8 cellular contexts compared by ENCODE assay signal in the genomic region with DNA sequence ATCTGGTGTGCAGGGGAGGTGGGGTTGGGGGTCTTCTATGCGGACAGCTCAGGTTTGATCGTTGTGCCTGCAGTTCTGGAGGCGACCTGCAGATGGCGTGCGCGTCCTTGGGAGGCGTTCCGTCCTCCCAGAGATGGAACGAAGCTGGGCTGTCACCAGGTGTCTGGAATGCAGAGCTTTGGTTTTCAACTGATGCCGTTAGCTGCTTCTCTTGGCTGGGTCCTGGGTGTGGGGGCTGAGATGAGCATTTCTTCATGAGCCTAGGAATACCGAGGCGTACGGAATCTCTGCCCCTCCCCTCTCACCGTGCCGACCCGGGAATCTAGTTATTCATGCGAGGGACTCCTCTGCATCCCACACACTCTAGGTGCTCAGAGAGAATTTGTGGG.
DNase-seq lines count a peak whose midpoint lies in the region; ATAC-seq and TF ChIP-seq lines count a peak whose summit lies in the region.

No MANE protein-coding gene starts in this region.

- in situ Hi-C loops in G401 (cut with HindIII; ENCODE audit: low sequenced_read_pairs) = no loop called here

- H3K9me3 ChIP-seq in MG63 (no peaks in the 10 kb centered on the region), T-helper 17 cell (ENCODE audit: control insufficient read depth, low read length, poor library complexity, severe bottlenecking) (no peaks in the 10 kb centered on the region), hepatocyte (ENCODE audit: low read depth) (no peaks in the 10 kb centered on the region), sigmoid colon (no peaks in the 10 kb centered on the region)

- H3K27me3 ChIP-seq in MG63 (no peaks in the 10 kb centered on the region), hepatocyte (peaks cover 9% of the 10 kb centered on the region), sigmoid colon (no peaks in the 10 kb centered on the region)

- DNase-seq in G401 (ENCODE audit: low spot score) (peak; percentile 85), MG63 (peak; percentile 37), T-helper 17 cell (peak; percentile 53 to 69 (median 59)), anterior cingulate cortex (lab: John Stamatoyannopoulos, UW) (peak in 55 of 58 donors; percentile 19 to 85 (median 62)), hepatocyte (ENCODE audit: low spot score) (peak; percentile 86), sigmoid colon (peak; percentile 82)

- peak; percentile 63 for ATAC-seq in T-helper 17 cell
- ATAC-seq in HG03521 (IDR thresholded peaks at IDR 0.05; ENCODE audit: unreplicated experiment) = no peak
- ATAC-seq in HG02588 (IDR thresholded peaks at IDR 0.05; ENCODE audit: unreplicated experiment) = no peak

- H3K4me1 Mint-ChIP-seq in T-helper 17 cell = peaks cover 15% of the 10 kb centered on the region

- H3K4me1 ChIP-seq in hepatocyte (ENCODE audit: insufficient read depth) (no peaks in the 10 kb centered on the region), sigmoid colon (peaks cover 0 to 7% (median 5%) of the 10 kb centered on the region in 4 donors)

- no peaks in the 10 kb centered on the region for H3K36me3 Mint-ChIP-seq in T-helper 17 cell (ENCODE audit: low read depth)

- no peak for TF ChIP-seq EP300 in sigmoid colon (IDR thresholded peaks at IDR 0.05)

- H3K9me2 ChIP-seq in hepatocyte (replicated peaks; ENCODE audit: insufficient read depth) = no peaks in the 10 kb centered on the region

- H2AFZ ChIP-seq in hepatocyte = no peak overlapping the region

- H3K4me3 Mint-ChIP-seq in T-helper 17 cell = no peak overlapping the region

- no peak for TF ChIP-seq POLR2A in sigmoid colon (IDR thresholded peaks at IDR 0.05)

- intact Hi-C loops in sigmoid colon (cut with DNase I) = loop anchor here (1.0 to 5.0 kb wide), 3 partner anchors 391 to 626 kb away; no protein-coding TSS in a partner anchor

- WGBS in hepatocyte (ENCODE audit: low lambda C conversion rate, missing lambda C conversion rate) = 11% methylated on average over 17 of the region's 17 CpGs
- 5 to 10% methylated on average over 17 of the region's 17 CpGs for WGBS in sigmoid colon, 2 donors

- no peak overlapping the region for H3K27ac Mint-ChIP-seq in T-helper 17 cell

- H3K4me3 ChIP-seq in MG63 (no peak overlapping the region), hepatocyte (no peak overlapping the region), sigmoid colon (no peak overlapping the region)

- peaks cover 56% of the 10 kb centered on the region for H3K27me3 Mint-ChIP-seq in T-helper 17 cell

- H3K27ac ChIP-seq in hepatocyte = no peak overlapping the region
- no peak overlapping the region for H3K27ac ChIP-seq in sigmoid colon

- H3K36me3 ChIP-seq in MG63 (no peaks in the 10 kb centered on the region), hepatocyte (replicated peaks; ENCODE audit: insufficient read depth, low read depth) (no peaks in the 10 kb centered on the region), sigmoid colon (peaks cover 0 to 13% (median 0%) of the 10 kb centered on the region in 4 donors)

- no peaks in the 10 kb centered on the region for H3K79me2 ChIP-seq in hepatocyte

- H3K4me2 ChIP-seq in hepatocyte = peak overlapping the region; percentile 32

- peak; percentile 95 for TF ChIP-seq CTCF in hepatocyte (IDR thresholded peaks at IDR 0.05; ENCODE audit: poor library complexity)
- TF ChIP-seq CTCF in sigmoid colon (IDR thresholded peaks at IDR 0.05) = peak; percentile 84 to 98 (median 94)

- no peaks in the 10 kb centered on the region for H4K20me1 ChIP-seq in hepatocyte (ENCODE audit: insufficient read depth, poor library complexity, severe bottlenecking)
